ENCODE assay signal across 17 cellular contexts in the genomic region with DNA sequence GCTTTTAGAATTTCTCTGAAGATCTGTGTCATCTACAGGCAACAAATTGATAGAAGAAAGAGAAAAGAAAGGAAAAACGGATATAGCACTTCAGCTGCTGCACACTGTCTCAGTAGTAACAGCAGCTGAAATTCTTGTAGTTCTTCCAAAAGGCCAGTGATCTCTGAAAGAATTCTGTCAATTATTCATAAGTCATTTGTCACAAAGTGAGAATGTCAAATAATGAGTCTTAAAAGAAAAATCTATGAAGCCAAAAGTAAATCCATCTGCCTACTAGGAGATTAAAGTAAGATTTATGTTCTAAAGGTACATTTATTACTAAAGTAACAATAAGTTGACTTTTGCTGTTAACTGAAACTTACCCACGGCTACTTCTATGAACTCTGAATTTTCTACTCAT. TPM values are rescaled to one million over a fixed set of nuclear protein-coding genes. Genes with fewer than 3 reads are reported as not detected.
A peak's percentile ranks its signal among the peaks of the same experiment; 100 is the strongest.
DNase-seq lines count a peak whose midpoint lies in the region; ATAC-seq and TF ChIP-seq lines count a peak whose summit lies in the region.
"Had no signal": no experiment of that assay in that cellular context is flagged by ENCODE, and none has a peak within 500 bp of the region (broad histone marks: within the 10 kb centered on the region; RNA-seq: fewer than 3 reads in every experiment).

No MANE protein-coding gene starts in this region.

- intact Hi-C loops in upper lobe of right lung (cut with DNase I): no loop called here

- H3K27me3 Mint-ChIP-seq in T-cell: no peaks in the 10 kb centered on the region
- H3K27me3 Mint-ChIP-seq: CD8-positive, alpha-beta memory T cell; IgD-negative memory B cell had no signal

- no peak overlapping the region for H3K27ac Mint-ChIP-seq in T-cell
- H3K27ac Mint-ChIP-seq: IgD-negative memory B cell had no signal

- H3K27ac ChIP-seq in upper lobe of right lung: peak overlapping the region; percentile 5
- H3K27ac ChIP-seq: BLaER1 had no signal

- POLR2A ChIA-PET in T-cell (lab: Charles Lee): no interaction called here

- no peaks in the 10 kb centered on the region for H3K27me3 ChIP-seq in upper lobe of right lung
- H3K27me3 ChIP-seq: BLaER1 had no signal

- TF ChIP-seq CTCF in upper lobe of right lung (IDR thresholded peaks at IDR 0.05): no peak

- peaks cover 56% of the 10 kb centered on the region for H3K36me3 Mint-ChIP-seq in T-cell

- no peaks in the 10 kb centered on the region for H3K9me3 Mint-ChIP-seq in T-cell
- H3K9me3 Mint-ChIP-seq: CD8-positive, alpha-beta memory T cell had no signal

- H3K4me1 ChIP-seq in upper lobe of right lung: no peaks in the 10 kb centered on the region

- H3K4me1 Mint-ChIP-seq in T-cell: peaks cover 17 to 18% (median 17%) of the 10 kb centered on the region in 3 donors

- no peaks in the 10 kb centered on the region for H3K9me3 ChIP-seq in upper lobe of right lung
- H3K9me3 ChIP-seq: BLaER1 had no signal

- no peak overlapping the region for H3K4me3 ChIP-seq in upper lobe of right lung
- H3K4me3 ChIP-seq: BLaER1 had no signal

- peaks cover 10% of the 10 kb centered on the region for H3K36me3 ChIP-seq in upper lobe of right lung

- DNase-seq in EH (ENCODE audit: low read depth): peak; percentile 28
- peak; percentile 7 for DNase-seq in astrocyte of the hippocampus (ENCODE audit: low read depth, low spot score)
- no peak for DNase-seq in left lobe of liver (ENCODE audit: low spot score)
- no peak for DNase-seq in upper lobe of right lung
- DNase-seq in T-cell: no peak
- DNase-seq in NCI-H2171 (lab: John Stamatoyannopoulos, UW): no peak
- DNase-seq: CD8-positive, alpha-beta memory T cell; DMS 273 treated with DMSO at 0.1 percent for 48 hours; EL; MV-4-11; NCI-H1436; NCI-H2029 treated with DMSO at 0.1 percent for 48 hours; NCI-H510A treated with DMSO at 0.1 percent for 48 hours had no signal

- CTCF ChIA-PET in T-cell (lab: Charles Lee): no interaction called here

- H3K4me3 Mint-ChIP-seq in T-cell: no peak overlapping the region
- H3K4me3 Mint-ChIP-seq: CD8-positive, alpha-beta memory T cell had no signal

- ATAC-seq in left lobe of liver (peak; percentile 75), upper lobe of right lung (no peak), T-cell (replicated peaks in 1 of 4) (no peak), GM19328 (IDR thresholded peaks at IDR 0.05; ENCODE audit: unreplicated experiment) (no peak)
- ATAC-seq: HCT116 had no signal

RNA-seq across cellular contexts. Expression of gene IFT80, which starts 24.6 kb away (rescaled TPM):
- 6.3 TPM for total RNA-seq in left lobe of liver
- total RNA-seq in upper lobe of right lung: 37.1 TPM
- 10 to 100 TPM; 22.5 to 34.2 (median 26.4) TPM for total RNA-seq in T-cell

RNA-seq across cellular contexts. Expression of gene SMC4, which starts 25.0 kb away (rescaled TPM):
- 12.0 TPM for total RNA-seq in left lobe of liver
- total RNA-seq in upper lobe of right lung: 46.8 TPM
- 10 to 100 TPM; 41.9 to 63.1 (median 51.2) TPM for total RNA-seq in T-cell

Comparison
In these comparisons a context has a peak if more than half of its experiments do, and no peak if none do; other contexts are left out.
1. DNase-seq: peak in EH (single experiment) and astrocyte of the hippocampus (single experiment); none in left lobe of liver (single experiment), upper lobe of right lung (single experiment), T-cell (0 of 34) and NCI-H2171 (single experiment).